Comparison of ENCODE assay signal across 33 cellular contexts in the genomic region with DNA sequence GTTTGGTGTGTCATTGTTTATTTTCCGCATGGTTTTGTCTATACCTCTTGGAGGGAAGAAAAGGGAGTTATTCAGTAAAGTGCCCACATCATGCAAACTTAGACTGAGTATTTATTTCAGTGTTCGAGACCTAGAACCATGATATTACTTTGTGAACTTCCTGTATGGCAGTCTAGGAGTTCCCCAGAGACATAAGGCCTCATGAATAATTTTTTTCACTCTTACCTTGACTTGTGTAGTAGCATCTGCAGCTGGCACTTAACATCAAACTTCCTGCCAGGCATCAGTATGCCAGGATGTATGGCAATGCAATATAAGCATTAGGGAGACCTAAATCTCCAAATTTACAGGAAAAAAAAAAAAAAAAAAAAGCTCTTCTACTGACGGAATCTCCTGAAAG.
"Had no signal": no experiment of that assay in that cellular context is flagged by ENCODE, and none has a peak within 500 bp of the region (broad histone marks: within the 10 kb centered on the region; RNA-seq: fewer than 3 reads in every experiment).

No MANE protein-coding gene starts in this region.

- H3K4me1 ChIP-seq: body of pancreas, breast epithelium had no signal

- H3K9me3 ChIP-seq: body of pancreas, breast epithelium had no signal

- H3K36me3 ChIP-seq: brain microvascular endothelial cell, breast epithelium, WERI-Rb-1 had no signal

- H3K27me3 ChIP-seq: body of pancreas, brain microvascular endothelial cell, breast epithelium had no signal

- H3K4me3 ChIP-seq: body of pancreas, breast epithelium, coronary artery had no signal

- H3K27ac ChIP-seq: body of pancreas, brain microvascular endothelial cell, breast epithelium, coronary artery, WERI-Rb-1 had no signal

- DNase-seq: activated CD4-positive, alpha-beta memory T cell treated with anti-CD3 and anti-CD28 coated beads, Interleukin-2, amount 10 ng/mL, durations not matched to agents 7 days and 5 days; activated CD4-positive, alpha-beta T cell treated with anti-CD3 and anti-CD28 coated beads for 1 hour; activated CD4-positive, alpha-beta T cell treated with anti-CD3 and anti-CD28 coated beads for 36 hours; activated CD4-positive, alpha-beta T cell treated with anti-CD3 and anti-CD28 coated beads for 48 hours; activated CD4-positive, alpha-beta T cell treated with anti-CD3 and anti-CD28 coated beads, Interleukin-2, amount 10 ng/mL, durations not matched to agents 7 days and 5 days; activated CD4-positive, alpha-beta T cell treated with anti-CD3 and anti-CD28 coated beads, Interleukin-2, amount 50 U/mL, for 48 hours; activated CD4-positive, CD25-positive, alpha-beta regulatory T cell; activated CD8-positive, alpha-beta memory T cell treated with anti-CD3 and anti-CD28 coated beads for 24 hours; activated CD8-positive, alpha-beta memory T cell treated with anti-CD3 and anti-CD28 coated beads, Interleukin-2, amount 10 ng/mL, durations not matched to agents 7 days and 5 days; activated CD8-positive, alpha-beta memory T cell treated with anti-CD3 and anti-CD28 coated beads, Interleukin-2, amount 50 U/mL, for 48 hours; activated CD8-positive, alpha-beta T cell treated with anti-CD3 and anti-CD28 coated beads, Interleukin-2, amount 10 ng/mL, durations not matched to agents 7 days and 5 days; activated effector memory CD4-positive, alpha-beta T cell treated with Interleukin-2 at 50 U/mL for 16 hours; activated gamma-delta T cell; activated naive CD4-positive, alpha-beta T cell treated with anti-CD3 and anti-CD28 coated beads, Interleukin-2, amount 10 ng/mL, durations not matched to agents 7 days and 5 days; activated naive CD4-positive, alpha-beta T cell treated with Interleukin-2 at 50 U/mL for 16 hours; activated naive CD8-positive, alpha-beta T cell treated with anti-CD3 and anti-CD28 coated beads, Interleukin-2, amount 10 ng/mL, durations not matched to agents 7 days and 5 days; activated naive CD8-positive, alpha-beta T cell treated with anti-CD3 and anti-CD28 coated beads, Interleukin-2, amount 50 U/mL, for 24 hours; activated T-cell treated with anti-CD3 and anti-CD28 coated beads, Interleukin-2, amount 50 U/mL, for 24 hours; activated T-cell treated with anti-CD3 and anti-CD28 coated beads, Interleukin-2, amount 50 U/mL, for 48 hours; aorta; body of pancreas; brain microvascular endothelial cell; central memory CD4-positive, alpha-beta T cell; T-helper 2 cell; T-helper 9 cell; WERI-Rb-1 had no signal

- ATAC-seq: activated CD4-positive, alpha-beta T cell treated with anti-CD3 and anti-CD28 coated beads for 36 hours; activated CD4-positive, CD25-positive, alpha-beta regulatory T cell treated with anti-CD3 and anti-CD28 coated beads, Interleukin-2, amount 50 U/mL, for 24 hours; activated CD8-positive, alpha-beta memory T cell treated with anti-CD3 and anti-CD28 coated beads, Interleukin-2, amount 10 ng/mL, durations not matched to agents 7 days and 5 days; activated CD8-positive, alpha-beta T cell treated with anti-CD3 and anti-CD28 coated beads, Interleukin-2, amount 10 ng/mL, durations not matched to agents 7 days and 5 days; activated naive CD8-positive, alpha-beta T cell treated with anti-CD3 and anti-CD28 coated beads, Interleukin-2, amount 50 U/mL, for 24 hours; body of pancreas; WTC11 had no signal

- FAIRE-seq: astrocyte, colon, TTC549 had no signal
